In genomic region chr10:31032515-31033132, GRCh38 we compare ENCODE assay signal across 8 cellular contexts. TPM values are rescaled to one million over a fixed set of nuclear protein-coding genes. Genes with fewer than 3 reads are reported as not detected.
DNase-seq lines count a peak whose midpoint lies in the region; ATAC-seq lines count a peak whose summit lies in the region.

No MANE protein-coding gene starts in this region.

- H3K4me1 ChIP-seq in HUES48 (ENCODE audit: control insufficient read depth, insufficient read depth, low read length), result peaks cover 44% of the 10 kb centered on the region

- peaks cover 34% of the 10 kb centered on the region for H3K27me3 ChIP-seq in HUES48 (ENCODE audit: control insufficient read depth, insufficient read depth, low read length)

- no peak overlapping the region for H3K9ac ChIP-seq in HUES48 (ENCODE audit: low read depth, low read length)

- no peaks in the 10 kb centered on the region for H3K9me3 ChIP-seq in HUES48 (ENCODE audit: control insufficient read depth, insufficient read depth, low read length)
- H3K9me3 ChIP-seq in iPS-18c (ENCODE audit: control insufficient read depth, insufficient read depth, low read length), result no peaks in the 10 kb centered on the region

- peak overlapping the region; percentile 83 to 90 for H3K4me3 Mint-ChIP-seq in stimulated activated naive CD8-positive, alpha-beta T cell treated with anti-CD3 and anti-CD28 coated beads, Interleukin-15, amount 100 ng/mL, for 72 hours

- no peaks in the 10 kb centered on the region for H3K27me3 Mint-ChIP-seq in stimulated activated naive CD8-positive, alpha-beta T cell treated with anti-CD3 and anti-CD28 coated beads, Interleukin-15, amount 100 ng/mL, for 72 hours

- peak overlapping the region; percentile 81 for H3K4me3 ChIP-seq in HUES48 (ENCODE audit: low read depth, low read length)
- H3K4me3 ChIP-seq in iPS-18c (ENCODE audit: insufficient read depth, low read depth, low read length), result peak overlapping the region; percentile 90; the same call in 1 of the 2 replicates

- no peak for ATAC-seq in stimulated activated naive CD8-positive, alpha-beta T cell treated with anti-CD3 and anti-CD28 coated beads, Interleukin-15, amount 100 ng/mL, for 72 hours
- no peak for ATAC-seq in HG03571 (IDR thresholded peaks at IDR 0.05; ENCODE audit: unreplicated experiment)

- peak overlapping the region; percentile 55 for H3K27ac ChIP-seq in HUES48 (ENCODE audit: low read depth, low read length)
- H3K27ac ChIP-seq in adipose tissue (ENCODE audit: low read depth, low read length), result peak overlapping the region; percentile 40

- no peak for DNase-seq in stimulated activated naive CD8-positive, alpha-beta T cell treated with anti-CD3 and anti-CD28 coated beads, Interleukin-15, amount 100 ng/mL, for 72 hours
- DNase-seq in cerebellar nuclear complex (lab: John Stamatoyannopoulos, UW) (no peak), NCI-H1417 (lab: John Stamatoyannopoulos, UW) (no peak), EL (no peak)

- no peaks in the 10 kb centered on the region for H3K9me3 Mint-ChIP-seq in stimulated activated naive CD8-positive, alpha-beta T cell treated with anti-CD3 and anti-CD28 coated beads, Interleukin-15, amount 100 ng/mL, for 72 hours

- WGBS in adipose tissue, 3 donors, result 32 to 41% (median 34%) methylated on average over 32 to 33 of the region's 33 CpGs

- H3K36me3 ChIP-seq in HUES48 (ENCODE audit: control insufficient read depth, insufficient read depth, low read length), result no peaks in the 10 kb centered on the region

- peak overlapping the region; percentile 99 for H3K27ac Mint-ChIP-seq in stimulated activated naive CD8-positive, alpha-beta T cell treated with anti-CD3 and anti-CD28 coated beads, Interleukin-15, amount 100 ng/mL, for 72 hours

- H3K4me1 Mint-ChIP-seq in stimulated activated naive CD8-positive, alpha-beta T cell treated with anti-CD3 and anti-CD28 coated beads, Interleukin-15, amount 100 ng/mL, for 72 hours, result peaks cover 26% of the 10 kb centered on the region

RNA-seq across cellular contexts. Expression of gene ZNF438, which starts 1.0 kb away (rescaled TPM):
- 10 to 100 TPM in 1 of 3 donors, 1 to 10 TPM in 2; 2.8 to 14.1 (median 6.4) TPM for polyA plus RNA-seq in adipose tissue
